In genomic region chr17:61338874-61339478, GRCh38 we compare ENCODE assay signal across 22 cellular contexts.
A peak's percentile ranks its signal among the peaks of the same experiment; 100 is the strongest.
DNase-seq lines count a peak whose midpoint lies in the region; ATAC-seq and TF ChIP-seq lines count a peak whose summit lies in the region.
"Had no signal": no experiment of that assay in that cellular context is flagged by ENCODE, and none has a peak within 500 bp of the region (broad histone marks: within the 10 kb centered on the region; RNA-seq: fewer than 3 reads in every experiment).

No MANE protein-coding gene starts in this region.

- H3K27me3 Mint-ChIP-seq in chondrocyte (ENCODE audit: low read depth), result no peaks in the 10 kb centered on the region
- H3K27me3 Mint-ChIP-seq: stimulated activated naive B cell treated with anti-CD40 and anti-IgM and Interleukin-4, amounts not matched to agents 10 μg/mL and 1 μg/mL and 100 μg/mL, for 72 hours; T-helper 17 cell had no signal

- peak overlapping the region; percentile 21 for H4K8ac ChIP-seq in mesenchymal stem cell (ENCODE audit: low read length)

- H2BK120ac ChIP-seq in mesenchymal stem cell (ENCODE audit: low read depth, low read length), result no peak overlapping the region

- intact Hi-C loops in heart left ventricle (cut with DNase I) (loop anchor here in 2 of 10 donors (10.0 kb wide), 3 partner anchors 56 to 334 kb away; partner anchors contain the start of gene TBX2 (in 2 of the 2)), vagina (cut with DNase I) (loop anchor here (5.0 kb wide), 1 partner anchor 82 kb away; no protein-coding TSS in a partner anchor)

- no peak for TF ChIP-seq CTCF in heart left ventricle (IDR thresholded peaks at IDR 0.05)
- TF ChIP-seq CTCF in right atrium auricular region (IDR thresholded peaks at IDR 0.05), result no peak
- no peak for TF ChIP-seq CTCF in chondrocyte (IDR thresholded peaks at IDR 0.05)
- no peak for TF ChIP-seq CTCF in vagina (IDR thresholded peaks at IDR 0.05)

- no peaks in the 10 kb centered on the region for H3K36me3 ChIP-seq in heart left ventricle
- H3K36me3 ChIP-seq in right atrium auricular region, result no peaks in the 10 kb centered on the region
- H3K36me3 ChIP-seq in mesenchymal stem cell (ENCODE audit: control insufficient read depth in 1 of 2, insufficient read depth in 2 of 2, low read depth in 1 of 2, low read length in 2 of 2), result no peaks in the 10 kb centered on the region
- no peaks in the 10 kb centered on the region for H3K36me3 ChIP-seq in vagina
- H3K36me3 ChIP-seq: gastrocnemius medialis had no signal

- no peak overlapping the region for H2BK5ac ChIP-seq in mesenchymal stem cell (ENCODE audit: low read depth, low read length, poor library complexity, severe bottlenecking)

- no peak overlapping the region for H4K91ac ChIP-seq in mesenchymal stem cell (ENCODE audit: low read length)

- peak overlapping the region; percentile 55 for H3K9ac ChIP-seq in mesenchymal stem cell (ENCODE audit: low read length)

- H3K27me3 ChIP-seq in heart left ventricle (no peaks in the 10 kb centered on the region), right atrium auricular region (no peaks in the 10 kb centered on the region), mesenchymal stem cell (ENCODE audit: control insufficient read depth in 1 of 2, insufficient read depth in 1 of 2, low read length in 2 of 2) (no peaks in the 10 kb centered on the region), vagina (no peaks in the 10 kb centered on the region)
- H3K27me3 ChIP-seq: gastrocnemius medialis had no signal

- H3K4me1 Mint-ChIP-seq in chondrocyte (ENCODE audit: low read depth), result peaks cover 30% of the 10 kb centered on the region
- H3K4me1 Mint-ChIP-seq: stimulated activated naive B cell treated with anti-CD40 and anti-IgM and Interleukin-4, amounts not matched to agents 10 μg/mL and 1 μg/mL and 100 μg/mL, for 72 hours; T-helper 17 cell had no signal

- peaks cover 0 to 40% (median 31%) of the 10 kb centered on the region in 12 donors for H3K4me1 ChIP-seq in heart left ventricle
- H3K4me1 ChIP-seq in right atrium auricular region, result peaks cover 0 to 19% of the 10 kb centered on the region in 2 donors
- peaks cover 23% of the 10 kb centered on the region for H3K4me1 ChIP-seq in mesenchymal stem cell (ENCODE audit: control insufficient read depth, insufficient read depth, low read depth, low read length)
- H3K4me1 ChIP-seq in vagina, result peaks cover 35% of the 10 kb centered on the region

- peak overlapping the region; percentile 72 for H3K27ac Mint-ChIP-seq in chondrocyte (ENCODE audit: unreplicated experiment)
- H3K27ac Mint-ChIP-seq: activated naive CD4-positive, alpha-beta T cell treated with anti-CD3 and anti-CD28 coated beads for 36 hours; stimulated activated naive B cell treated with anti-CD40 and anti-IgM and Interleukin-4, amounts not matched to agents 10 μg/mL and 1 μg/mL and 100 μg/mL, for 72 hours had no signal

- no peak for TF ChIP-seq POLR2A in heart left ventricle (IDR thresholded peaks at IDR 0.05)
- no peak for TF ChIP-seq POLR2A in vagina (IDR thresholded peaks at IDR 0.05)

- no peaks in the 10 kb centered on the region for H3K79me1 ChIP-seq in mesenchymal stem cell (replicated peaks; ENCODE audit: low read length, poor library complexity, severe bottlenecking)

- peak overlapping the region; percentile 58 to 79 for H3K18ac ChIP-seq in mesenchymal stem cell (ENCODE audit: low read depth in 1 of 2, low read length in 2 of 2)

- ATAC-seq in heart left ventricle, result peak in 1 of 4 donors; percentile 38
- ATAC-seq in left lobe of liver, result no peak
- ATAC-seq: gastrocnemius medialis; stimulated activated naive B cell treated with anti-CD40 and anti-IgM and Interleukin-4, amounts not matched to agents 10 μg/mL and 1 μg/mL and 100 μg/mL, for 72 hours; T-helper 17 cell had no signal

- peak overlapping the region; percentile 7 for H2AK5ac ChIP-seq in mesenchymal stem cell (ENCODE audit: low read length, severe bottlenecking)

- no peaks in the 10 kb centered on the region for H3K9me3 Mint-ChIP-seq in chondrocyte (ENCODE audit: low read depth)
- H3K9me3 Mint-ChIP-seq: activated naive CD4-positive, alpha-beta T cell treated with anti-CD3 and anti-CD28 coated beads for 36 hours; neural crest cell; stimulated activated naive B cell treated with anti-CD40 and anti-IgM and Interleukin-4, amounts not matched to agents 10 μg/mL and 1 μg/mL and 100 μg/mL, for 72 hours had no signal

- H3K14ac ChIP-seq in mesenchymal stem cell (ENCODE audit: low read length in 2 of 2), result no peak overlapping the region

- peak overlapping the region; percentile 34 for H2BK15ac ChIP-seq in mesenchymal stem cell (ENCODE audit: low read depth, poor library complexity, severe bottlenecking)

- H3K23ac ChIP-seq in mesenchymal stem cell (ENCODE audit: low read length in 2 of 2), result no peak overlapping the region

- DNase-seq in heart left ventricle (no peak), right atrium auricular region (ENCODE audit: low spot score) (no peak), chondrocyte (ENCODE audit: low spot score) (no peak), mesenchymal stem cell (no peak), vagina (ENCODE audit: extremely low spot score in 2 of 2) (no peak), occipital lobe (lab: John Stamatoyannopoulos, UW) (no peak), left lobe of liver (ENCODE audit: low spot score) (no peak), nucleus accumbens (lab: John Stamatoyannopoulos, UW) (no peak)
- DNase-seq: activated CD4-positive, alpha-beta T cell treated with anti-CD3 and anti-CD28 coated beads, Interleukin-2, amount 50 U/mL, for 48 hours; activated naive CD4-positive, alpha-beta T cell treated with anti-CD3 and anti-CD28 coated beads for 36 hours; activated T-cell treated with anti-CD3 and anti-CD28 coated beads, Interleukin-2, amount 50 U/mL, for 1 hour; gastrocnemius medialis; Karpas-422; NCI-H1105; NCI-H2081; SHP77; stimulated activated naive B cell treated with anti-CD40 and anti-IgM and Interleukin-4, amounts not matched to agents 10 μg/mL and 1 μg/mL and 100 μg/mL, for 72 hours; T-helper 17 cell; trophoblast cell had no signal

- WGBS in heart left ventricle, 4 donors, result 84 to 91% (median 87%) methylated on average over 5 of the region's 5 CpGs
- WGBS in mesenchymal stem cell, result 74% methylated on average over 3 of the region's 5 CpGs

- H2AFZ ChIP-seq in mesenchymal stem cell (ENCODE audit: low read depth, low read length), result no peak overlapping the region

- no peak overlapping the region for H3K4me3 ChIP-seq in heart left ventricle
- H3K4me3 ChIP-seq in right atrium auricular region, result no peak overlapping the region
- H3K4me3 ChIP-seq in mesenchymal stem cell (ENCODE audit: insufficient read depth in 1 of 2, low read depth in 1 of 2, low read length in 2 of 2), result no peak overlapping the region
- no peak overlapping the region for H3K4me3 ChIP-seq in vagina
- H3K4me3 ChIP-seq: gastrocnemius medialis had no signal

- no peaks in the 10 kb centered on the region for H3K36me3 Mint-ChIP-seq in chondrocyte (ENCODE audit: low read depth)
- H3K36me3 Mint-ChIP-seq: stimulated activated naive B cell treated with anti-CD40 and anti-IgM and Interleukin-4, amounts not matched to agents 10 μg/mL and 1 μg/mL and 100 μg/mL, for 72 hours had no signal

- H3K4me2 ChIP-seq in mesenchymal stem cell (ENCODE audit: low read length, poor library complexity, severe bottlenecking), result no peak overlapping the region

- no peaks in the 10 kb centered on the region for H3K9me3 ChIP-seq in heart left ventricle
- no peaks in the 10 kb centered on the region for H3K9me3 ChIP-seq in right atrium auricular region
- H3K9me3 ChIP-seq in mesenchymal stem cell (ENCODE audit: control insufficient read depth, low read length), result no peaks in the 10 kb centered on the region
- H3K9me3 ChIP-seq in vagina, result no peaks in the 10 kb centered on the region
- H3K9me3 ChIP-seq: gastrocnemius medialis had no signal

- peak overlapping the region; percentile 17 to 46 for H3K4ac ChIP-seq in mesenchymal stem cell (ENCODE audit: low read depth in 1 of 2, low read length in 2 of 2)

- H3K27ac ChIP-seq in heart left ventricle (peak overlapping the region in 8 of 12 donors; percentile 4 to 63 (median 48)), right atrium auricular region (peak overlapping the region in 1 of 2 donors; percentile 36), mesenchymal stem cell (ENCODE audit: low read length, poor library complexity, severe bottlenecking) (no peak overlapping the region), vagina (peak overlapping the region; percentile 47)
- H3K27ac ChIP-seq: C4-2B, VCaP had no signal

- H3K4me3 Mint-ChIP-seq in chondrocyte (ENCODE audit: unreplicated experiment), result no peak overlapping the region
- H3K4me3 Mint-ChIP-seq: activated naive CD4-positive, alpha-beta T cell treated with anti-CD3 and anti-CD28 coated beads for 36 hours; neural crest cell; stimulated activated naive B cell treated with anti-CD40 and anti-IgM and Interleukin-4, amounts not matched to agents 10 μg/mL and 1 μg/mL and 100 μg/mL, for 72 hours; T-helper 17 cell had no signal

- H2BK12ac ChIP-seq in mesenchymal stem cell (ENCODE audit: low read length in 2 of 2), result peak overlapping the region; percentile 59 to 84
